21 cellular contexts compared by ENCODE assay signal in the genomic region with DNA sequence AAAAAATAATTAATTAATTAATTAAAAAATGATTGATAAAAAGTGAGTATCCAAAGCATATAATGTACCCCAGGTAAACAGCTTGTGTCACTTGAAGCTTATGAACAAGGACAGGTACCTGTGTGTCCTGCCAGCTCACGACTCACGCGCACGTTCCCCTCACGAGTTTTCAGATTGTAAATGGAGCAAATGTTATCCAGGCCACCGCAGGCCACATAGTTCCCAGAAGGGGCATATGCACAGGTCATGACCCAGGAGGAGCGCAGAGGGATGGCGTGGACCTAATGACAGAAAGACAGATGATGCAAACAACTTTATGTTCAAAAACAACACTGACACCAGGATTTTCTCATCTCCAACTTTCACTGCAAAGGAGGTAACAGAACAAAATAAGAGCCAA.
"Had no signal": no experiment of that assay in that cellular context is flagged by ENCODE, and none has a peak within 500 bp of the region (broad histone marks: within the 10 kb centered on the region; RNA-seq: fewer than 3 reads in every experiment).

No MANE protein-coding gene starts in this region.

- ATAC-seq: activated CD8-positive, alpha-beta memory T cell treated with anti-CD3 and anti-CD28 coated beads, Interleukin-2, amount 10 ng/mL, durations not matched to agents 7 days and 5 days; esophagus mucosa; left lung; naive thymus-derived CD4-positive, alpha-beta T cell; stimulated activated naive CD8-positive, alpha-beta T cell treated with anti-CD3 and anti-CD28 coated beads, Interleukin-15, amount 100 ng/mL, for 72 hours had no signal

- H3K36me3 ChIP-seq: ovary, prostate gland had no signal

- H3K27me3 ChIP-seq: left lung, ovary, tibial artery had no signal

- FAIRE-seq: endothelial cell of umbilical vein, urothelium cell line had no signal

- H3K27ac Mint-ChIP-seq: activated CD4-positive, alpha-beta memory T cell treated with anti-CD3 and anti-CD28 coated beads for 36 hours; activated CD8-positive, alpha-beta memory T cell treated with anti-CD3 and anti-CD28 coated beads, Interleukin-2, amount 10 ng/mL, durations not matched to agents 7 days and 5 days; dendritic cell treated with granulocyte-macrophage colony-stimulating factor and Interleukin-4, amounts not matched to agents 40 ng/mL and 50 ng/mL, for 4 days; stimulated activated naive CD8-positive, alpha-beta T cell treated with anti-CD3 and anti-CD28 coated beads, Interleukin-15, amount 100 ng/mL, for 72 hours had no signal

- H3K4me1 ChIP-seq: left lung, prostate gland had no signal

- H3K4me3 Mint-ChIP-seq: activated CD4-positive, alpha-beta memory T cell treated with anti-CD3 and anti-CD28 coated beads for 36 hours; activated CD8-positive, alpha-beta memory T cell treated with anti-CD3 and anti-CD28 coated beads, Interleukin-2, amount 10 ng/mL, durations not matched to agents 7 days and 5 days; brain; dendritic cell treated with granulocyte-macrophage colony-stimulating factor and Interleukin-4, amounts not matched to agents 40 ng/mL and 50 ng/mL, for 4 days; naive thymus-derived CD4-positive, alpha-beta T cell; stimulated activated naive CD8-positive, alpha-beta T cell treated with anti-CD3 and anti-CD28 coated beads, Interleukin-15, amount 100 ng/mL, for 72 hours had no signal

- DNase-seq: activated CD4-positive, alpha-beta memory T cell treated with anti-CD3 and anti-CD28 coated beads for 36 hours; activated CD4-positive, alpha-beta T cell treated with anti-CD3 and anti-CD28 coated beads for 48 hours; activated CD8-positive, alpha-beta memory T cell treated with anti-CD3 and anti-CD28 coated beads, Interleukin-2, amount 10 ng/mL, durations not matched to agents 7 days and 5 days; activated naive CD4-positive, alpha-beta T cell treated with Interleukin-2 at 50 U/mL for 16 hours; effector CD8-positive, alpha-beta T cell; foreskin melanocyte; immature natural killer cell; kidney glomerular epithelial cell; left lung; naive thymus-derived CD4-positive, alpha-beta T cell; ovary; stimulated activated CD4-positive, alpha-beta T cell treated with anti-CD3 and anti-CD28 coated beads, Interleukin-4, amount 100 ng/mL, for 24 hours; stimulated activated naive CD8-positive, alpha-beta T cell treated with anti-CD3 and anti-CD28 coated beads, Interleukin-15, amount 100 ng/mL, for 72 hours; T1000 had no signal

- H3K9me3 ChIP-seq: left lung, ovary, prostate gland, tibial artery had no signal

- H3K27me3 Mint-ChIP-seq: activated CD4-positive, alpha-beta memory T cell treated with anti-CD3 and anti-CD28 coated beads for 36 hours; activated CD8-positive, alpha-beta memory T cell treated with anti-CD3 and anti-CD28 coated beads, Interleukin-2, amount 10 ng/mL, durations not matched to agents 7 days and 5 days; brain; dendritic cell treated with granulocyte-macrophage colony-stimulating factor and Interleukin-4, amounts not matched to agents 40 ng/mL and 50 ng/mL, for 4 days; naive thymus-derived CD4-positive, alpha-beta T cell; stimulated activated naive CD8-positive, alpha-beta T cell treated with anti-CD3 and anti-CD28 coated beads, Interleukin-15, amount 100 ng/mL, for 72 hours had no signal

- H3K27ac ChIP-seq: left lung, ovary, prostate gland, tibial artery had no signal

- H3K4me3 ChIP-seq: left lung, ovary, prostate gland, tibial artery had no signal

- H3K9me3 Mint-ChIP-seq: activated CD4-positive, alpha-beta memory T cell treated with anti-CD3 and anti-CD28 coated beads for 36 hours; brain; dendritic cell treated with granulocyte-macrophage colony-stimulating factor and Interleukin-4, amounts not matched to agents 40 ng/mL and 50 ng/mL, for 4 days; immature natural killer cell; stimulated activated naive CD8-positive, alpha-beta T cell treated with anti-CD3 and anti-CD28 coated beads, Interleukin-15, amount 100 ng/mL, for 72 hours had no signal
